9 cellular contexts compared by ENCODE assay signal in genomic region chr7:47186316-47186715, GRCh38.
DNase-seq lines count a peak whose midpoint lies in the region; ATAC-seq, FAIRE-seq and TF ChIP-seq lines count a peak whose summit lies in the region.
"Had no signal": no experiment of that assay in that cellular context is flagged by ENCODE, and none has a peak within 500 bp of the region (broad histone marks: within the 10 kb centered on the region; RNA-seq: fewer than 3 reads in every experiment).

No MANE protein-coding gene starts in this region.

- TF ChIP-seq POLR2A in breast epithelium (IDR thresholded peaks at IDR 0.05), result no peak

- H3K27ac ChIP-seq in brain microvascular endothelial cell, result no peak overlapping the region
- no peak overlapping the region for H3K27ac ChIP-seq in small intestine (ENCODE audit: low read depth in 1 of 2, low read length in 1 of 2)
- H3K27ac ChIP-seq in breast epithelium, result no peak overlapping the region

- no peaks in the 10 kb centered on the region for H3K9me3 Mint-ChIP-seq in CD14-positive monocyte

- H3K4me3 ChIP-seq in brain microvascular endothelial cell (ENCODE audit: low read depth, low read length) (no peak overlapping the region), small intestine (ENCODE audit: low read depth in 1 of 2, low read length in 2 of 2) (no peak overlapping the region), breast epithelium (no peak overlapping the region), foreskin fibroblast (ENCODE audit: low read depth in 1 of 2, low read length in 2 of 2) (no peak overlapping the region)

- in situ Hi-C loops in brain microvascular endothelial cell (cut with HindIII; ENCODE audit: low pct_ligation_motif_present, low sequenced_read_pairs), result no loop called here

- no peaks in the 10 kb centered on the region for H3K36me3 ChIP-seq in brain microvascular endothelial cell (replicated peaks)
- no peaks in the 10 kb centered on the region for H3K36me3 ChIP-seq in small intestine (ENCODE audit: control insufficient read depth in 2 of 2, insufficient read depth in 2 of 2, low read length in 2 of 2)
- H3K36me3 ChIP-seq in breast epithelium, result no peaks in the 10 kb centered on the region

- H3K27ac Mint-ChIP-seq in CD14-positive monocyte, result no peak overlapping the region

- H3K9me3 ChIP-seq in small intestine (ENCODE audit: control insufficient read depth, low read depth) (no peaks in the 10 kb centered on the region), breast epithelium (no peaks in the 10 kb centered on the region)

- H3K36me3 Mint-ChIP-seq in CD14-positive monocyte, result no peaks in the 10 kb centered on the region

- TF ChIP-seq CTCF in CD14-positive monocyte (IDR thresholded peaks at IDR 0.05) (no peak), brain microvascular endothelial cell (IDR thresholded peaks at IDR 0.05; ENCODE audit: low read depth, low read length, missing control alignments) (no peak), breast epithelium (IDR thresholded peaks at IDR 0.05) (no peak), foreskin fibroblast (IDR thresholded peaks at IDR 0.05; ENCODE audit: low read depth, low read length) (no peak)

- intact Hi-C loops in CD14-positive monocyte (cut with micrococcal nuclease), result no loop called here
- intact Hi-C loops in breast epithelium (cut with DNase I; ENCODE audit: low total_unique reads), result no loop called here

- ATAC-seq in GM19372 (IDR thresholded peaks at IDR 0.05; ENCODE audit: low read depth, unreplicated experiment) (peak; percentile 77), HG02938 (IDR thresholded peaks at IDR 0.05; ENCODE audit: unreplicated experiment) (peak; percentile 89)

- no peak overlapping the region for H3K4me3 Mint-ChIP-seq in CD14-positive monocyte

- H3K27me3 Mint-ChIP-seq in CD14-positive monocyte (ENCODE audit: low read depth in 3 of 3), result peaks cover 8 to 13% (median 12%) of the 10 kb centered on the region in 3 donors

- H3K27me3 ChIP-seq in brain microvascular endothelial cell (replicated peaks) (peaks cover 4% of the 10 kb centered on the region), small intestine (ENCODE audit: control insufficient read depth in 2 of 2, insufficient read depth in 2 of 2, low read length in 2 of 2) (no peaks in the 10 kb centered on the region), breast epithelium (no peaks in the 10 kb centered on the region)

- H3K4me1 ChIP-seq in small intestine (ENCODE audit: control insufficient read depth in 2 of 2, insufficient read depth in 1 of 2, low read depth in 1 of 2, low read length in 1 of 2) (no peaks in the 10 kb centered on the region), breast epithelium (peaks cover 0 to 7% of the 10 kb centered on the region in 2 donors)

- WGBS in small intestine, 3 donors, result 63 to 82% (median 74%) methylated on average over 5 of the region's 5 CpGs

- peaks cover 12% of the 10 kb centered on the region for H3K4me1 Mint-ChIP-seq in CD14-positive monocyte

- FAIRE-seq in small intestine (lab: Jason Lieb, UNC), result no peak
- FAIRE-seq: keratinocyte had no signal

- DNase-seq in CD14-positive monocyte (ENCODE audit: low spot score) (peak; percentile 60), NOMO-1 (lab: John Stamatoyannopoulos, UW; ENCODE audit: unreplicated experiment in 2 of 2) (peak; percentile 89 to 91), brain microvascular endothelial cell (no peak), small intestine (no peak), breast epithelium (ENCODE audit: low spot score in 2 of 2) (no peak), foreskin fibroblast (no peak)

Comparison
In these comparisons a context has a peak if more than half of its experiments do, and no peak if none do; other contexts are left out.
1. DNase-seq: peak in CD14-positive monocyte (single experiment) and NOMO-1 (2 of 2); none in brain microvascular endothelial cell (single experiment), small intestine (single experiment), breast epithelium (0 of 2) and foreskin fibroblast (0 of 2).